Comparison of ENCODE assay signal across 29 cellular contexts in genomic region chr16:87586201-87586782, GRCh38. TPM values are rescaled to one million over a fixed set of nuclear protein-coding genes. Genes with fewer than 3 reads are reported as not detected.
DNase-seq lines count a peak whose midpoint lies in the region; ATAC-seq, FAIRE-seq and TF ChIP-seq lines count a peak whose summit lies in the region.
"Had no signal": no experiment of that assay in that cellular context is flagged by ENCODE, and none has a peak within 500 bp of the region (broad histone marks: within the 10 kb centered on the region; RNA-seq: fewer than 3 reads in every experiment).

No MANE protein-coding gene starts in this region.

- H3K4me1 ChIP-seq in HepG2 (ENCODE audit: insufficient read depth, low read length) (peaks cover 19% of the 10 kb centered on the region), right lobe of liver (no peaks in the 10 kb centered on the region)
- H3K4me1 ChIP-seq: upper lobe of right lung had no signal

- DNase-seq in HepG2 (ENCODE audit: low spot score), result no peak
- DNase-seq in right lobe of liver, result no peak
- DNase-seq in dermis blood vessel endothelial cell, result peak; percentile 42
- DNase-seq in lung microvascular endothelial cell (ENCODE audit: low read depth in 2 of 2), result peak; percentile 55 to 73
- DNase-seq in activated CD8-positive, alpha-beta memory T cell treated with anti-CD3 and anti-CD28 coated beads, Interleukin-2, amount 10 ng/mL, durations not matched to agents 7 days and 5 days, result no peak
- no peak for DNase-seq in GM19240 (ENCODE audit: insufficient read length, low spot score)
- no peak for DNase-seq in activated CD4-positive, alpha-beta T cell treated with anti-CD3 and anti-CD28 coated beads for 1 hour
- DNase-seq: activated B cell treated with CpG ODN at 0.5 μM for 24 hours; activated CD4-positive, alpha-beta T cell treated with anti-CD3 and anti-CD28 coated beads, Interleukin-2, amount 50 U/mL, for 48 hours; activated CD8-positive, alpha-beta memory T cell treated with anti-CD3 and anti-CD28 coated beads, Interleukin-2, amount 50 U/mL, for 48 hours; activated naive CD8-positive, alpha-beta T cell treated with anti-CD3 and anti-CD28 coated beads for 36 hours; AML-193; CD8-positive, alpha-beta memory T cell; DMS53; effector memory CD4-positive, alpha-beta T cell; kidney glomerular epithelial cell; NCI-H1092; NCI-H2029; NCI-H226; NCI-H748 treated with DMSO at 0.1 percent for 48 hours; Right ventricle myocardium superior; stimulated activated CD4-positive, alpha-beta T cell treated with anti-CD3 and anti-CD28 coated beads, Interleukin-2, amount 100 ng/mL, for 24 hours; upper lobe of right lung had no signal

- no peaks in the 10 kb centered on the region for H3K4me1 Mint-ChIP-seq in activated CD8-positive, alpha-beta memory T cell treated with anti-CD3 and anti-CD28 coated beads, Interleukin-2, amount 10 ng/mL, durations not matched to agents 7 days and 5 days
- H3K4me1 Mint-ChIP-seq: CD8-positive, alpha-beta memory T cell had no signal

- H3K36me3 ChIP-seq in HepG2 (replicated peaks in 1 of 2; ENCODE audit: control insufficient read depth in 1 of 2, insufficient read depth in 2 of 2, low read length in 2 of 2) (no peaks in the 10 kb centered on the region), right lobe of liver (no peaks in the 10 kb centered on the region)
- H3K36me3 ChIP-seq: upper lobe of right lung had no signal

- TF ChIP-seq RAD21 in HepG2 (CRISPR knock-in tag; IDR thresholded peaks at IDR 0.05), result no peak

- no peak overlapping the region for H3K27ac ChIP-seq in HepG2 (ENCODE audit: extremely low read length, insufficient read depth, low read length)
- no peak overlapping the region for H3K27ac ChIP-seq in right lobe of liver
- H3K27ac ChIP-seq: skin epidermis, upper lobe of right lung had no signal

- H3K9ac ChIP-seq in HepG2 (ENCODE audit: insufficient read depth, low read depth, low read length), result no peak overlapping the region

- no peak overlapping the region for H3K27ac Mint-ChIP-seq in activated CD8-positive, alpha-beta memory T cell treated with anti-CD3 and anti-CD28 coated beads, Interleukin-2, amount 10 ng/mL, durations not matched to agents 7 days and 5 days
- H3K27ac Mint-ChIP-seq: activated B cell treated with CpG ODN at 0.5 μM for 24 hours; activated naive CD8-positive, alpha-beta T cell treated with anti-CD3 and anti-CD28 coated beads for 36 hours had no signal

- no peak overlapping the region for H3K4me2 ChIP-seq in HepG2 (ENCODE audit: low read depth, low read length)

- H3K4me3 ChIP-seq in HepG2 (replicated peaks in 1 of 3; ENCODE audit: insufficient read depth in 1 of 3, low read depth in 2 of 3, low read length in 3 of 3), result no peak overlapping the region
- no peak overlapping the region for H3K4me3 ChIP-seq in right lobe of liver
- H3K4me3 ChIP-seq: lung, skin epidermis, upper lobe of right lung had no signal

- no peaks in the 10 kb centered on the region for H4K20me1 ChIP-seq in HepG2 (ENCODE audit: insufficient read depth, low read length)

- in situ Hi-C loops in HepG2 (cut with HindIII; ENCODE audit: extremely low pct_ligation_motif_present, low pct_unique_long_range_greater_than_20kb), result loop anchor here (5.0 kb wide), 2 partner anchors 51 to 181 kb away; partner anchors contain the start of gene KLHDC4

- TF ChIP-seq POLR2A in HepG2 (IDR thresholded peaks at IDR 0.05; ENCODE audit: insufficient read depth in 1 of 2, low read depth in 2 of 2, low read length in 2 of 2) (no peak), right lobe of liver (IDR thresholded peaks at IDR 0.05) (no peak), GM18505 (IDR thresholded peaks at IDR 0.05; ENCODE audit: borderline replicate concordance, extremely low read depth, insufficient read depth, insufficient read length) (no peak)

- H3K27me3 ChIP-seq in HepG2 (ENCODE audit: control insufficient read depth in 1 of 2, insufficient read depth in 2 of 2, low read length in 2 of 2) (peaks cover 35 to 88% of the 10 kb centered on the region in 2 experiments), right lobe of liver (no peaks in the 10 kb centered on the region)

- no peaks in the 10 kb centered on the region for H3K9me3 Mint-ChIP-seq in activated CD8-positive, alpha-beta memory T cell treated with anti-CD3 and anti-CD28 coated beads, Interleukin-2, amount 10 ng/mL, durations not matched to agents 7 days and 5 days (ENCODE audit: low read depth)
- H3K9me3 Mint-ChIP-seq: activated B cell treated with CpG ODN at 0.5 μM for 24 hours; activated naive CD8-positive, alpha-beta T cell treated with anti-CD3 and anti-CD28 coated beads for 36 hours; CD8-positive, alpha-beta memory T cell had no signal

- intact Hi-C loops in HepG2 (cut with micrococcal nuclease; ENCODE audit: unreplicated experiment) (no loop called here), right lobe of liver (cut with DNase I) (no loop called here)

- no TSS peak for BruUV-seq in HepG2 (replicated peaks; lab: Mats Ljungman, UMichigan)

- no peak overlapping the region for H3K4me3 Mint-ChIP-seq in activated CD8-positive, alpha-beta memory T cell treated with anti-CD3 and anti-CD28 coated beads, Interleukin-2, amount 10 ng/mL, durations not matched to agents 7 days and 5 days
- H3K4me3 Mint-ChIP-seq: activated B cell treated with CpG ODN at 0.5 μM for 24 hours; activated naive CD8-positive, alpha-beta T cell treated with anti-CD3 and anti-CD28 coated beads for 36 hours; CD8-positive, alpha-beta memory T cell had no signal

- FAIRE-seq in HepG2 (lab: Jason Lieb, UNC), result no peak
- FAIRE-seq: A204.1, G401.6 had no signal

- H3K27me3 Mint-ChIP-seq in activated CD8-positive, alpha-beta memory T cell treated with anti-CD3 and anti-CD28 coated beads, Interleukin-2, amount 10 ng/mL, durations not matched to agents 7 days and 5 days, result peaks cover 47% of the 10 kb centered on the region

- H2AFZ ChIP-seq in HepG2 (ENCODE audit: low read length), result no peak overlapping the region

- ATAC-seq in HepG2, result no peak
- no peak for ATAC-seq in right lobe of liver
- no peak for ATAC-seq in activated CD8-positive, alpha-beta memory T cell treated with anti-CD3 and anti-CD28 coated beads, Interleukin-2, amount 10 ng/mL, durations not matched to agents 7 days and 5 days
- no peak for ATAC-seq in GM18505 (IDR thresholded peaks at IDR 0.05; ENCODE audit: unreplicated experiment)
- ATAC-seq: upper lobe of right lung had no signal

- 35% methylated on average over 19 of the region's 22 CpGs for WGBS in HepG2 (ENCODE audit: low lambda C conversion rate)
- WGBS in right lobe of liver (ENCODE audit: insufficient coverage, low coverage, low lambda C conversion rate, missing lambda C conversion rate), result 57% methylated on average over 12 of the region's 22 CpGs

- CTCF ChIA-PET in HepG2 (lab: Yijun Ruan, JAX; ENCODE audit: low intra/inter-chr PET ratio, low total read pairs), result interaction anchor here (4.9 kb wide), 1 partner anchor 50 kb away, joined by 53 read pairs; no protein-coding TSS in a partner anchor
- CTCF ChIA-PET in activated CD8-positive, alpha-beta memory T cell treated with anti-CD3 and anti-CD28 coated beads, Interleukin-2, amount 10 ng/mL, durations not matched to agents 7 days and 5 days (lab: Charles Lee), result interaction anchor here (3.6 kb wide), 1 partner anchor 49 kb away, joined by 17 read pairs; no protein-coding TSS in a partner anchor

- H3K36me3 Mint-ChIP-seq in activated CD8-positive, alpha-beta memory T cell treated with anti-CD3 and anti-CD28 coated beads, Interleukin-2, amount 10 ng/mL, durations not matched to agents 7 days and 5 days, result no peaks in the 10 kb centered on the region
- H3K36me3 Mint-ChIP-seq: activated naive CD8-positive, alpha-beta T cell treated with anti-CD3 and anti-CD28 coated beads for 36 hours; CD8-positive, alpha-beta memory T cell had no signal

- no peaks in the 10 kb centered on the region for H3K79me2 ChIP-seq in HepG2 (ENCODE audit: insufficient read depth, low read length)

- H3K9me3 ChIP-seq in HepG2 (ENCODE audit: low read length), result no peaks in the 10 kb centered on the region
- H3K9me3 ChIP-seq in right lobe of liver, result no peaks in the 10 kb centered on the region
- H3K9me3 ChIP-seq: upper lobe of right lung had no signal

- no peak for TF ChIP-seq EP300 in HepG2 (IDR thresholded peaks at IDR 0.05; ENCODE audit: low read depth in 2 of 2, low read length in 2 of 2)
- no peak for TF ChIP-seq EP300 in HepG2 (CRISPR knock-in tag; IDR thresholded peaks at IDR 0.05; ENCODE audit: borderline replicate concordance)

- POLR2A ChIA-PET in HepG2 (lab: Yijun Ruan, JAX), result no interaction called here

- no peak for TF ChIP-seq CTCF in HepG2 (CRISPR knock-in tag; IDR thresholded peaks at IDR 0.05)
- TF ChIP-seq CTCF in right lobe of liver (IDR thresholded peaks at IDR 0.05), result no peak

TF ChIP-seq in HepG2, 621 proteins besides CTCF, POLR2A, EP300 and RAD21 (continues in another document):
- no peak for TF ChIP-seq ZNF3 (CRISPR knock-in tag; IDR thresholded peaks at IDR 0.05)

RNA-seq across cellular contexts. Expression of gene JPH3, which starts 16.0 kb away (rescaled TPM):
- total RNA-seq in HepG2 (2016; rRNA removed; fragmentation: Illumina TruSeq; extraction: Trizol) (not detected in 2 replicates), right lobe of liver (under 1 TPM in 2 of 6 experiments, not detected in 4; 0.07 to 0.12 TPM), dermis blood vessel endothelial cell (0.34 and 0.51 TPM in 2 replicates), lung microvascular endothelial cell (0.20 and 0.65 TPM in 2 replicates)
- not detected in 2 replicates for total RNA-seq in HepG2 (2016; cell fraction: cytosol; rRNA removed; fragmentation: Illumina TruSeq; extraction: Trizol; ENCODE audit: low read depth)
- total RNA-seq in HepG2 (2016; cell fraction: insoluble cytoplasmic fraction; rRNA removed; fragmentation: Illumina TruSeq; extraction: Trizol), result not detected in 2 replicates
- total RNA-seq in HepG2 (2016; cell fraction: membrane; rRNA removed; fragmentation: Illumina TruSeq; extraction: Trizol), result not detected in 2 replicates
- total RNA-seq in HepG2 (2016; cell fraction: nucleus; rRNA removed; fragmentation: Illumina TruSeq; extraction: Trizol), result not detected in 2 replicates
- polyA plus RNA-seq in HepG2 (2011; rRNA removed), result not detected in 2 replicates
- not detected in 2 replicates for polyA plus RNA-seq in HepG2 (2011; cell fraction: cytosol; rRNA removed)
- not detected in 2 replicates for polyA plus RNA-seq in HepG2 (2011; cell fraction: nucleus; rRNA removed)
- 0.07 and 0.08 TPM in 2 replicates for polyA plus RNA-seq in HepG2 (2012)
- not detected in 2 replicates for polyA plus RNA-seq in HepG2 (2016; cell fraction: cytosol; fragmentation: Illumina TruSeq; extraction: Trizol; ENCODE audit: low read depth)
- not detected in 2 replicates for polyA plus RNA-seq in HepG2 (2016; cell fraction: insoluble cytoplasmic fraction; fragmentation: Illumina TruSeq; extraction: Trizol; ENCODE audit: low read depth)
- polyA plus RNA-seq in HepG2 (2016; cell fraction: membrane; fragmentation: Illumina TruSeq; extraction: Trizol; ENCODE audit: low read depth), result not detected in 2 replicates
- not detected in 2 replicates for polyA plus RNA-seq in HepG2 (2016; cell fraction: nucleus; fragmentation: Illumina TruSeq; extraction: Trizol; ENCODE audit: insufficient read depth, low read depth)
- 0.07 TPM in 1 of 2 replicates, not detected in the other for polyA minus RNA-seq in HepG2 (2011; rRNA and poly(A)+ RNA removed; ENCODE audit: low replicate concordance)
- polyA minus RNA-seq in HepG2 (2011; cell fraction: cytosol; rRNA and poly(A)+ RNA removed), result not detected in 2 replicates
- polyA minus RNA-seq in HepG2 (2011; cell fraction: nucleus; rRNA and poly(A)+ RNA removed), result not detected in 2 replicates
- not detected for total RNA-seq in activated CD8-positive, alpha-beta memory T cell treated with anti-CD3 and anti-CD28 coated beads, Interleukin-2, amount 10 ng/mL, durations not matched to agents 7 days and 5 days
- total RNA-seq: activated B cell treated with CpG ODN at 0.5 μM for 24 hours; CD8-positive, alpha-beta memory T cell; HT-29 had no signal
- polyA plus RNA-seq: CD8-positive, alpha-beta memory T cell had no signal

Comparison
In these comparisons a context has a peak if more than half of its experiments do, and no peak if none do; other contexts are left out.
1. DNase-seq: peak in dermis blood vessel endothelial cell (single experiment) and lung microvascular endothelial cell (2 of 2); none in HepG2 (single experiment), right lobe of liver (0 of 3), activated CD8-positive, alpha-beta memory T cell treated with anti-CD3 and anti-CD28 coated beads, Interleukin-2, amount 10 ng/mL, durations not matched to agents 7 days and 5 days (single experiment), GM19240 (single experiment) and activated CD4-positive, alpha-beta T cell treated with anti-CD3 and anti-CD28 coated beads for 1 hour (single experiment).